Comparison of ENCODE assay signal across 8 cellular contexts in the genomic region with DNA sequence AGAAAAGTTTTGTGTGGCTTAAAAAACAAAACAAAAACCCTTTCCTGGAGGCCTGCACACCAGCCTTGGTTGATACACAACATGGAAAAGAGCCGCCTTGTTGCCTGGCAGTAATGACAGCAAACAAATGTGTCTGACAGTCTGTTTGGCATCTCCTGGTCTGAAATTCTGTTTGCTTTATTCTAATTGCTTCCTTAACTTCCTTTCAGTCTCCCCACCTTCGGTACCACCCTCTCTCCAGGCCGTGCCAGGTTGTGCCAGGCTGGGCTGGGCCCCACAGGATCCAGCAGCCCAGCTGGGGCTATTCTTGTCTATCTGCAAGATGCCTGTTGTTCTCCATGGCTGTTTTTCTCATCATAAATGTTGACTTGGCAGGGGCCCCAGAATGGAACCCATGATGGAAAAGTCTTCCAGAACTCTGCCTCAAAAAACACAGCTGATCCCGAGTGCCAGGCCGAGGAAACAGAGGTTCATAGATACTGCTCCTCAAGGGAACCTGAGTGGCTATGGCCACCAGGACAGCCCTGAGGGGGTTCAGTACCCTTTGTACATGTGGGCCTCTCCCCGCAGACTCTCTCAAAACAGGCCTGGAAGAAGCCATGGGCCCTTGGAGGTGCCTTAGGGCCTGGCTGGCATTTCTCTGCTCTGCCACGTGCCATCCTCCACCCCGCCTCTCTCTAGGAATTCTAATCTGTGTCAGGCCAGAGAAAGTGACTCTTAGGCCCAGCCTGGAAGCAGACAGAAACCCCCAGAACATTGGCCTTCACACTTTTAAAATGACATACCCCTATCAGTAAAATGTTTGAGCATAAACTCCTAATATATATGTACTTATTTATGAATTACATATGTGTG. TPM values are rescaled to one million over a fixed set of nuclear protein-coding genes. Genes with fewer than 3 reads are reported as not detected.
DNase-seq lines count a peak whose midpoint lies in the region; ATAC-seq and TF ChIP-seq lines count a peak whose summit lies in the region.

No MANE protein-coding gene starts in this region.

- no peak overlapping the region for H2AFZ ChIP-seq in SK-N-SH (ENCODE audit: low read depth)

- H3K4me1 ChIP-seq in SK-N-SH (ENCODE audit: control insufficient read depth in 1 of 2, insufficient read depth in 2 of 2, low read depth in 1 of 2, low read length in 1 of 2) (peaks cover 7 to 29% of the 10 kb centered on the region in 2 experiments; a peak in 3 of 4 replicates), left ventricle myocardium inferior (peaks cover 87% of the 10 kb centered on the region), prostate gland (replicated peaks) (peaks cover 13% of the 10 kb centered on the region)

- peak; percentile 95 for DNase-seq in DMS153 (lab: John Stamatoyannopoulos, UW)
- DNase-seq in SK-N-SH, result no peak
- DNase-seq in left ventricle myocardium inferior, result peak; percentile 59
- DNase-seq in prostate gland (ENCODE audit: low spot score), result peak; percentile 67
- no peak for DNase-seq in CD4-positive, alpha-beta T cell
- DNase-seq in SKM-1 (lab: John Stamatoyannopoulos, UW; ENCODE audit: unreplicated experiment), result no peak

- H3K27me3 Mint-ChIP-seq in CD4-positive, alpha-beta T cell, result no peaks in the 10 kb centered on the region

- POLR2A ChIA-PET in SK-N-SH (lab: Yijun Ruan, JAX), result no interaction called here
- POLR2A ChIA-PET in CD4-positive, alpha-beta T cell (lab: Charles Lee), result interaction anchor here (0.6 kb wide), 1 partner anchor 32 kb away, joined by 3 read pairs; no protein-coding TSS in a partner anchor

- intact Hi-C loops in left ventricle myocardium inferior (cut with micrococcal nuclease), result no loop called here
- intact Hi-C loops in prostate gland (cut with DNase I), result no loop called here
- intact Hi-C loops in CD4-positive, alpha-beta T cell (cut with DNase I, micrococcal nuclease), result no loop called here

- H3K4me3 ChIP-seq in SK-N-SH (ENCODE audit: low read depth in 2 of 2, low read length in 1 of 2), result no peak overlapping the region
- H3K4me3 ChIP-seq in left ventricle myocardium inferior, result no peak overlapping the region
- H3K4me3 ChIP-seq in prostate gland, result no peak overlapping the region

- TF ChIP-seq CTCF in SK-N-SH (IDR thresholded peaks at IDR 0.05) (no peak), left ventricle myocardium inferior (IDR thresholded peaks at IDR 0.05; ENCODE audit: borderline replicate concordance) (no peak), prostate gland (IDR thresholded peaks at IDR 0.05) (no peak)
- TF ChIP-seq CTCF in CD4-positive, alpha-beta T cell (IDR thresholded peaks at IDR 0.05), result no peak

- no peak overlapping the region for H3K4me2 ChIP-seq in SK-N-SH

- no peaks in the 10 kb centered on the region for H3K9me2 ChIP-seq in SK-N-SH

- H3K27me3 ChIP-seq in SK-N-SH (ENCODE audit: insufficient read depth), result no peaks in the 10 kb centered on the region
- no peaks in the 10 kb centered on the region for H3K27me3 ChIP-seq in left ventricle myocardium inferior (ENCODE audit: low read depth)
- no peaks in the 10 kb centered on the region for H3K27me3 ChIP-seq in prostate gland (replicated peaks; ENCODE audit: insufficient read depth)
- H3K27me3 ChIP-seq in CD4-positive, alpha-beta T cell (ENCODE audit: control insufficient read depth, insufficient read depth, low read length), result no peaks in the 10 kb centered on the region

- H3K27ac ChIP-seq in SK-N-SH (ENCODE audit: low read depth in 2 of 2, low read length in 1 of 2) (peak overlapping the region; percentile 29 to 60; a peak in 3 of 4 replicates), left ventricle myocardium inferior (replicated peaks) (peak overlapping the region; percentile 97), prostate gland (peak overlapping the region; percentile 63 to 67)
- no peak overlapping the region for H3K27ac ChIP-seq in CD4-positive, alpha-beta T cell (ENCODE audit: low read depth, low read length)

- TF ChIP-seq POLR2A in prostate gland (IDR thresholded peaks at IDR 0.05), result no peak

- H3K4me3 Mint-ChIP-seq in CD4-positive, alpha-beta T cell, result no peak overlapping the region

- no peaks in the 10 kb centered on the region for H3K9me3 Mint-ChIP-seq in CD4-positive, alpha-beta T cell

- peaks cover 10% of the 10 kb centered on the region for H3F3A ChIP-seq in SK-N-SH (replicated peaks; ENCODE audit: insufficient read depth)

- H4K20me1 ChIP-seq in SK-N-SH (ENCODE audit: insufficient read depth), result no peaks in the 10 kb centered on the region

- H3K9me3 ChIP-seq in SK-N-SH (no peaks in the 10 kb centered on the region), left ventricle myocardium inferior (replicated peaks) (no peaks in the 10 kb centered on the region), prostate gland (no peaks in the 10 kb centered on the region)
- H3K9me3 ChIP-seq in CD4-positive, alpha-beta T cell (ENCODE audit: control insufficient read depth, low read length), result no peaks in the 10 kb centered on the region

- no peak overlapping the region for H3K27ac Mint-ChIP-seq in CD4-positive, alpha-beta T cell

- H3K36me3 ChIP-seq in SK-N-SH (replicated peaks in 1 of 2; ENCODE audit: control insufficient read depth in 1 of 2, insufficient read depth in 2 of 2, low read length in 1 of 2), result no peaks in the 10 kb centered on the region
- H3K36me3 ChIP-seq in left ventricle myocardium inferior, result no peaks in the 10 kb centered on the region
- no peaks in the 10 kb centered on the region for H3K36me3 ChIP-seq in prostate gland

- H3K36me3 Mint-ChIP-seq in CD4-positive, alpha-beta T cell (ENCODE audit: low read depth), result peaks cover 13% of the 10 kb centered on the region

- H3K9ac ChIP-seq in SK-N-SH, result no peak overlapping the region

- WGBS in SK-N-SH (ENCODE audit: low lambda C conversion rate), result 92% methylated on average over 8 of the region's 8 CpGs
- 40% methylated on average over 8 of the region's 8 CpGs for WGBS in prostate gland

- CTCF ChIA-PET in SK-N-SH (lab: Yijun Ruan, JAX), result no interaction called here
- CTCF ChIA-PET in CD4-positive, alpha-beta T cell (lab: Charles Lee), result interaction anchor here (1.4 kb wide), 1 partner anchor 52 kb away, joined by 4 read pairs; no protein-coding TSS in a partner anchor

- H3K79me2 ChIP-seq in SK-N-SH (ENCODE audit: insufficient read depth), result no peaks in the 10 kb centered on the region

- no peak for TF ChIP-seq EP300 in SK-N-SH (IDR thresholded peaks at IDR 0.05; ENCODE audit: borderline replicate concordance in 1 of 2, low read depth in 1 of 2, low read length in 1 of 2)

- no peak for TF ChIP-seq RAD21 in SK-N-SH (IDR thresholded peaks at IDR 0.05; ENCODE audit: low read length)

- H3K4me1 Mint-ChIP-seq in CD4-positive, alpha-beta T cell (ENCODE audit: low read depth), result peaks cover 41% of the 10 kb centered on the region

- ATAC-seq in GM21723 (IDR thresholded peaks at IDR 0.05; ENCODE audit: unreplicated experiment), result no peak
- ATAC-seq in CD4-positive, alpha-beta T cell (ENCODE audit: poor library complexity), result no peak
- ATAC-seq in HG03571 (IDR thresholded peaks at IDR 0.05; ENCODE audit: unreplicated experiment), result no peak

TF ChIP-seq in SK-N-SH, 30 proteins besides CTCF, POLR2A, EP300 and RAD21:
- TF ChIP-seq TCF12 (IDR thresholded peaks at IDR 0.05) (no peak), FOSL2 (IDR thresholded peaks at IDR 0.05; ENCODE audit: borderline replicate concordance, low read depth) (no peak)
- TF ChIP-seq, protein P1, sequence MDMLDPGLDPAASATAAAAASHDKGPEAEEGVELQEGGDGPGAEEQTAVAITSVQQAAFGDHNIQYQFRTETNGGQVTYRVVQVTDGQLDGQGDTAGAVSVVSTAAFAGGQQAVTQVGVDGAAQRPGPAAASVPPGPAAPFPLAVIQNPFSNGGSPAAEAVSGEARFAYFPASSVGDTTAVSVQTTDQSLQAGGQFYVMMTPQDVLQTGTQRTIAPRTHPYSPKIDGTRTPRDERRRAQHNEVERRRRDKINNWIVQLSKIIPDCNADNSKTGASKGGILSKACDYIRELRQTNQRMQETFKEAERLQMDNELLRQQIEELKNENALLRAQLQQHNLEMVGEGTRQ (IDR thresholded peaks at IDR 0.05; ENCODE audit: borderline replicate concordance, low read depth, low read length), result no peak

RNA-seq across cellular contexts. Expression of a gene that starts 50.5 kb away (rescaled TPM):
- polyA plus RNA-seq in SK-N-SH (2012; rRNA removed), result 3.2 and 5.5 TPM in 2 replicates
- polyA plus RNA-seq in SK-N-SH (2012; cell fraction: cytosol; rRNA removed), result 4.7 and 5.4 TPM in 2 replicates
- polyA plus RNA-seq in SK-N-SH (2012; cell fraction: nucleus; rRNA removed), result 5.5 and 10.2 TPM in 2 replicates
- total RNA-seq in left ventricle myocardium inferior (36.3 TPM), prostate gland (10 to 100 TPM; 12.8 to 40.3 TPM)
- 10 to 100 TPM; 69.1 to 71.6 TPM for total RNA-seq in CD4-positive, alpha-beta T cell

Comparison
In these comparisons a context has a peak if more than half of its experiments do, and no peak if none do; other contexts are left out.
1. DNase-seq: peak in DMS153 (single experiment), left ventricle myocardium inferior (single experiment) and prostate gland (single experiment); none in SK-N-SH (single experiment), CD4-positive, alpha-beta T cell (0 of 10) and SKM-1 (single experiment).